6 cellular contexts compared by ENCODE assay signal in the genomic region with DNA sequence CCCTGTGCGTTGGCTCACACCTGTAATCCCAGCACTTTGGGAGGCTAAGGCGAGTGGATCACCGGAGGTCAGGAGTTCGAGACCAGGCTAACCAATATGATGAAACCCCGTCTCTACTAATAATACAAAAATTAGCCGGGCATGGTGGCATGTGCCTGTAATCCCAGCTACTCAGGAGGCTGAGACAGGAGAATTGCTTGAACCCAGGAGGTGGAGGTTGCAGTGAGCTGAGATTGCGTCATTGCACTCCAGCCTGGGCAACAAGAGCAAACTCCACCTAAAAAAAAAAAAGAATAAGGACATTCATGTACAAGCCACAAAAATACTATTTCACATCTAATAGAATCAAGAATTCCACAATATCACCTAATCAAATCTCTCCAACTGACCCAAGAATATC. TPM values are rescaled to one million over a fixed set of nuclear protein-coding genes. Genes with fewer than 3 reads are reported as not detected.
"Had no signal": no experiment of that assay in that cellular context is flagged by ENCODE, and none has a peak within 500 bp of the region (broad histone marks: within the 10 kb centered on the region; RNA-seq: fewer than 3 reads in every experiment).

No MANE protein-coding gene starts in this region.

RNA-seq across cellular contexts. Expression of gene HIPK4, which starts 38.2 kb away (rescaled TPM):
- total RNA-seq: endothelial cell of umbilical vein, epithelial cell of proximal tubule, frontal cortex, left lobe of liver, left ventricle myocardium inferior, mucosa of gallbladder had no signal
